Comparison of ENCODE assay signal across 1 cellular context in the genomic region with DNA sequence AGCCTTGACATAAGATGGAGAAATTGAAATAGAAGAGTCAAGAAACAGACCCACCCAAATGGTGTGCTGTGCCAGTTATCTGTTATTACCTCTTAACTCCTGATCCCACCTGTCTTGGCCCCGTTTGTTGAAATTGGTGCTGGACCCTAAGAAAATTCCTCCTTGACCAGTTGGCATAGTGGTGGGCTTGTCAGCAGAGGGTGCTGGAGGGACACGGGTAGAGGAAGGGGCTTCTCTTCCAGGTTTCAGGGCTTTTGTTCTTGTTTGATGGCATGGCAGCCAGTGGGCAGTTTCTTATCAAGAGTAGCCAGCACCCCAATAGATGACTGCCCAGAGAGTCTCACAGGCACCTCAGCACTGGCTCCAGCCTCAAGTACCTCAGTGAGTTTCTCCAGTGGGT.
TF ChIP-seq lines count a peak whose summit lies in the region.

No MANE protein-coding gene starts in this region.

TF ChIP-seq in H1, 55 proteins besides CTCF, POLR2A, EP300 and RAD21:
- TF ChIP-seq KDM4A (IDR thresholded peaks at IDR 0.05; ENCODE audit: low read depth, low read length, severe bottlenecking): no peak
- TF ChIP-seq POLR2AphosphoS5 (IDR thresholded peaks at IDR 0.05; ENCODE audit: low read depth, low read length): no peak
